In genomic region chr3:150393745-150394144, GRCh38 we compare ENCODE assay signal across 23 cellular contexts.
"Had no signal": no experiment of that assay in that cellular context is flagged by ENCODE, and none has a peak within 500 bp of the region (broad histone marks: within the 10 kb centered on the region; RNA-seq: fewer than 3 reads in every experiment).

No MANE protein-coding gene starts in this region.

- H3K27me3 ChIP-seq: body of pancreas had no signal

- H3K4me3 ChIP-seq: body of pancreas had no signal

- DNase-seq: activated CD4-positive, alpha-beta T cell treated with anti-CD3 and anti-CD28 coated beads for 48 hours; activated CD4-positive, alpha-beta T cell treated with anti-CD3 and anti-CD28 coated beads, Interleukin-2, amount 50 U/mL, for 4 hours; activated CD4-positive, CD25-positive, alpha-beta regulatory T cell treated with anti-CD3 and anti-CD28 coated beads, Interleukin-2, amount 50 U/mL, for 72 hours; activated CD8-positive, alpha-beta memory T cell treated with anti-CD3 and anti-CD28 coated beads, Interleukin-2, amount 50 U/mL, for 48 hours; activated CD8-positive, alpha-beta T cell treated with anti-CD3 and anti-CD28 coated beads, Interleukin-2, amount 10 ng/mL, durations not matched to agents 7 days and 5 days; activated naive CD4-positive, alpha-beta T cell treated with anti-CD3 and anti-CD28 coated beads, Interleukin-2, amount 50 U/mL, for 16 hours; activated naive CD8-positive, alpha-beta T cell treated with anti-CD3 and anti-CD28 coated beads, Interleukin-2, amount 10 ng/mL, durations not matched to agents 7 days and 5 days; activated T-cell treated with anti-CD3 and anti-CD28 coated beads, Interleukin-2, amount 50 U/mL, for 1 hour; aorta; body of pancreas; central memory CD4-positive, alpha-beta T cell; IMR-90; Kasumi-1; KBM-7; NCI-H1092; NCI-H1417; NCI-H1930; NCI-H446; NCI-H524; PC-3; SHP77 treated with DMSO at 0.1 percent for 48 hours; SW 1271 had no signal

- ATAC-seq: activated CD8-positive, alpha-beta T cell treated with anti-CD3 and anti-CD28 coated beads, Interleukin-2, amount 10 ng/mL, durations not matched to agents 7 days and 5 days; body of pancreas; PC-3; WTC11 had no signal

- H3K27ac ChIP-seq: body of pancreas had no signal

- H3K4me1 ChIP-seq: body of pancreas had no signal

- H3K9me3 ChIP-seq: body of pancreas had no signal
